In the genomic region with DNA sequence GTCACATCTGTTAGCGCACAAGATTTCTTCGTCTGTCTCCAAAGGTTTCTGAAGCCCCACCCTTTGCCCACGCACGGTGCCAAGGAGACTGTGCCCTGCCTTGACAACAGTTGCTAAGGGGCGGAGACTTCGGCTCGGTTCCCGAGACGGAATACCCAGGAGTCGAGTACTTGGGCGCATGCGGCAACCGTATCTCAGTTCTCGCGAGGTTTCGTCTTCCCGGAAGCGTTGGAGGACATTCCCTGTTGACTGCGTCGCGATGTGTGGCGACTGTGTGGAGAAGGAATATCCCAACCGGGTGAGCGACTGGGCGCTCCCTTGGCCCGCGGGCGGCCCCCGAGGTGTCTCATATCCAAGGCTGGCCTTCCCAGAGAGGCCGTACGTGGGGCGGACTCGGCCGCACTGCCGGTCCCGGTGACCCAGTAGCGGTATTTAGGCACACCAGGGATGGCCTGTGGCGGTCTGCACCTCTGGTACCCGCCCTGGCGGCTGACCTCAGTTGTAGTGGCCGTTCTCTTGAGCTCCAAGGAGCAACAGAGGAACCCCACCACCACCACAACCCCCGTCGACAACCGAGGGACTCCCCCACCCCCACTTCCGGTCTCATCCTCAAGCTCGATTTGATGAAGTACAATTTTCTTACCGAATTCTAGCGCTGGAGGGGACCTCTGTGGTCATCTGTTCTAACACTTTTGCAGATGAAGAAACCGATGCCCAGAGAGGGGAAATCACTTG, we compare ENCODE assay signal across 8 cellular contexts. TPM values are rescaled to one million over a fixed set of nuclear protein-coding genes. Genes with fewer than 3 reads are reported as not detected.
DNase-seq lines count a peak whose midpoint lies in the region; ATAC-seq, FAIRE-seq and TF ChIP-seq lines count a peak whose summit lies in the region.

A gene (plus strand): TSS at position 219 of the 735 bp plus-strand sequence. CDS start 41 bp downstream, at position 260.

- H3K4me3 Mint-ChIP-seq in type B pancreatic cell, result peak within 1 kb of the TSS; percentile 91

- peaks cover 20 to 41% of the 10 kb centered on the region in 2 donors for H3K4me1 ChIP-seq in adrenal gland (replicated peaks in 1 of 2)
- peaks cover 0 to 40% (median 27%) of the 10 kb centered on the region in 12 donors for H3K4me1 ChIP-seq in heart left ventricle

- TF ChIP-seq CTCF in adrenal gland (IDR thresholded peaks at IDR 0.05), result peak in 1 of 6 experiments; percentile 12
- no peak for TF ChIP-seq CTCF in heart left ventricle (IDR thresholded peaks at IDR 0.05)
- TF ChIP-seq CTCF in type B pancreatic cell (conservative IDR thresholded peaks at IDR 0.05), result no peak

- H3K9me3 Mint-ChIP-seq in type B pancreatic cell, result no peaks in the 10 kb centered on the region

- H3K9me3 ChIP-seq in adrenal gland (replicated peaks in 1 of 3) (no peaks in the 10 kb centered on the region), heart left ventricle (no peaks in the 10 kb centered on the region)

- peaks cover 16% of the 10 kb centered on the region for H3K4me1 Mint-ChIP-seq in type B pancreatic cell (ENCODE audit: unreplicated experiment)

- ATAC-seq in HG02852 (IDR thresholded peaks at IDR 0.05; ENCODE audit: unreplicated experiment) (peak; percentile 89), heart left ventricle (peak; percentile 98 to 99 (median 98))

- no peaks in the 10 kb centered on the region for H3K36me3 ChIP-seq in adrenal gland (replicated peaks in 1 of 2)
- H3K36me3 ChIP-seq in heart left ventricle, result no peaks in the 10 kb centered on the region

- FAIRE-seq in GM12892 (lab: Jason Lieb, UNC), result peak; percentile 98

- intact Hi-C loops in adrenal gland (cut with DNase I) (loop anchor here in 1 of 2 donors (5.0 kb wide), 1 partner anchor 68 kb away; no protein-coding TSS in a partner anchor), heart left ventricle (cut with DNase I) (loop anchor here in 5 of 10 donors (2.0 to 10.0 kb wide), 3 partner anchors 68 to 72 kb away; a partner anchor contains a TSS)

- H3K4me3 ChIP-seq in adrenal gland (peak within 1 kb of the TSS; percentile 30 to 94 (median 86)), heart left ventricle (peak within 1 kb of the TSS; percentile 57 to 100 (median 83))

- peak within 1 kb of the TSS; percentile 89 for H3K27ac Mint-ChIP-seq in type B pancreatic cell

- peak; percentile 68 for DNase-seq in GM12892 (ENCODE audit: insufficient read length)
- peak; percentile 96 for DNase-seq in NCI-H146 (lab: John Stamatoyannopoulos, UW)
- DNase-seq in T-helper 1 cell, result peak; percentile 93 to 98 (median 96)
- DNase-seq in adrenal gland, result peak; percentile 99 to 100 (median 99)
- peak; percentile 97 to 99 (median 98) for DNase-seq in heart left ventricle
- DNase-seq in pons (ENCODE audit: low spot score), result peak; percentile 98
- DNase-seq in type B pancreatic cell (ENCODE audit: extremely low spot score, unreplicated experiment), result peak; percentile 93

- H3K27me3 Mint-ChIP-seq in type B pancreatic cell, result peaks cover 3% of the 10 kb centered on the region

- no peaks in the 10 kb centered on the region for H3K27me3 ChIP-seq in adrenal gland
- H3K27me3 ChIP-seq in heart left ventricle, result no peaks in the 10 kb centered on the region

- 0% methylated on average over 14 to 49 of the region's 49 CpGs for WGBS in adrenal gland, 4 donors
- 0 to 1% (median 1%) methylated on average over 40 to 49 of the region's 49 CpGs for WGBS in heart left ventricle, 4 donors

- H3K27ac ChIP-seq in adrenal gland (peak within 1 kb of the TSS; percentile 92 to 99 (median 95)), heart left ventricle (peak within 1 kb of the TSS; percentile 69 to 99 (median 92))

- no peaks in the 10 kb centered on the region for H3K36me3 Mint-ChIP-seq in type B pancreatic cell

- TF ChIP-seq POLR2A in GM12892 (IDR thresholded peaks at IDR 0.05; ENCODE audit: low read depth, low read length) (peak; percentile 94), adrenal gland (IDR thresholded peaks at IDR 0.05) (peak; percentile 82 to 91), heart left ventricle (IDR thresholded peaks at IDR 0.05) (peak in 1 of 2 donors; percentile 91)

RNA-seq across cellular contexts. Expression of the gene that starts here (rescaled TPM):
- 53.2 TPM for polyA plus RNA-seq in GM12892 (2012; ENCODE audit: missing spikeins)
- 100 to 1,000 TPM in 1 of 8 donors, 10 to 100 TPM in 7; 54.4 to 101 (median 74.2) TPM for total RNA-seq in adrenal gland
- 10 to 100 TPM; 36.7 to 97.0 (median 46.4) TPM for polyA plus RNA-seq in adrenal gland
- total RNA-seq in heart left ventricle, result 100 to 1,000 TPM in 1 of 9 donors, 10 to 100 TPM in 8; 57.2 to 106 (median 77.3) TPM
- 10 to 100 TPM; 51.0 to 53.5 TPM for polyA plus RNA-seq in heart left ventricle
- total RNA-seq in type B pancreatic cell (ENCODE audit: low replicate concordance), result 40.0 and 45.3 TPM in 2 replicates

Comparison
In these comparisons a context has a peak if more than half of its experiments do, and no peak if none do; other contexts are left out.
1. Peak in every context shown above with its lines: DNase-seq, ATAC-seq, H3K4me3 ChIP-seq and H3K27ac ChIP-seq.